ENCODE assay signal across 1 cellular context in genomic region chr5:143101740-143102386, GRCh38.
A peak's percentile ranks its signal among the peaks of the same experiment; 100 is the strongest.
TF ChIP-seq lines count a peak whose summit lies in the region.

No MANE protein-coding gene starts in this region.

TF ChIP-seq in K562, 482 proteins besides CTCF, POLR2A, EP300 and RAD21 (continued from another document):
- TF ChIP-seq ZC3H4 (CRISPR knock-in tag; IDR thresholded peaks at IDR 0.05; ENCODE audit: borderline replicate concordance): no peak
- TF ChIP-seq ZNF140 (CRISPR knock-in tag; IDR thresholded peaks at IDR 0.05): no peak
- TF ChIP-seq EZH2 (IDR thresholded peaks at IDR 0.05; ENCODE audit: borderline replicate concordance, low read depth, low read length): no peak
- TF ChIP-seq NCOA6 (IDR thresholded peaks at IDR 0.05): no peak
- 0 out of 2 replicates have a peak, but pooled peaks have one; percentile 40 for TF ChIP-seq GABPA (tag; conservative IDR thresholded peaks at IDR 0.05; ENCODE audit: low read depth)
